9 cellular contexts compared by ENCODE assay signal in genomic region chr1:198641506-198641905, GRCh38. TPM values are rescaled to one million over a fixed set of nuclear protein-coding genes. Genes with fewer than 3 reads are reported as not detected.
A peak's percentile ranks its signal among the peaks of the same experiment; 100 is the strongest.
DNase-seq lines count a peak whose midpoint lies in the region; ATAC-seq, FAIRE-seq and TF ChIP-seq lines count a peak whose summit lies in the region.
"Had no signal": no experiment of that assay in that cellular context is flagged by ENCODE, and none has a peak within 500 bp of the region (broad histone marks: within the 10 kb centered on the region; RNA-seq: fewer than 3 reads in every experiment).

No MANE protein-coding gene starts in this region.

- CTCF ChIA-PET in PC-9 (lab: Charles Lee), result no interaction called here
- CTCF ChIA-PET in GM10248 (lab: Yijun Ruan, JAX), result no interaction called here

- intact Hi-C loops in PC-9 (cut with micrococcal nuclease; ENCODE audit: unreplicated experiment), result no loop called here

- H3K36me3 ChIP-seq in Loucy (ENCODE audit: insufficient read depth, low read length) (peaks cover 37% of the 10 kb centered on the region), bronchial epithelial cell (ENCODE audit: control insufficient read depth, insufficient read depth, low read length) (no peaks in the 10 kb centered on the region), PC-9 (ENCODE audit: low read depth) (no peaks in the 10 kb centered on the region)

- no peak overlapping the region for H3K27ac ChIP-seq in PC-9

- peak; percentile 52 for DNase-seq in GM12865 (ENCODE audit: low read depth)
- DNase-seq in bronchial epithelial cell (ENCODE audit: low read depth), result peak; percentile 81
- no peak for DNase-seq in PC-9
- no peak for DNase-seq in HuH-7 (ENCODE audit: low spot score)
- no peak for DNase-seq in GM10248 (ENCODE audit: extremely low spot score)
- no peak for DNase-seq in NCI-H774 (lab: John Stamatoyannopoulos, UW)

- no peak for TF ChIP-seq CTCF in GM12865 (IDR thresholded peaks at IDR 0.05; ENCODE audit: insufficient read depth, low read depth, low read length, missing control alignments)
- TF ChIP-seq CTCF in Loucy (conservative IDR thresholded peaks at IDR 0.05; ENCODE audit: low read length), result no peak
- no peak for TF ChIP-seq CTCF in bronchial epithelial cell (IDR thresholded peaks at IDR 0.05; ENCODE audit: insufficient read depth, low read length, severe bottlenecking)
- TF ChIP-seq CTCF in PC-9 (conservative IDR thresholded peaks at IDR 0.05), result no peak
- no peak for TF ChIP-seq CTCF in GM10248 (IDR thresholded peaks at IDR 0.05; ENCODE audit: control extremely low read depth, extremely low read depth, low read depth, missing control alignments)

- H3K9me2 ChIP-seq in Loucy (replicated peaks; ENCODE audit: low read depth, low read length) (no peaks in the 10 kb centered on the region), PC-9 (ENCODE audit: insufficient read depth) (no peaks in the 10 kb centered on the region; the same call in 1 of the 2 replicates)

- peaks cover 11% of the 10 kb centered on the region for H4K20me1 ChIP-seq in Loucy (ENCODE audit: insufficient read depth, low read length, poor library complexity, severe bottlenecking)
- H4K20me1 ChIP-seq in PC-9 (ENCODE audit: insufficient read depth), result no peaks in the 10 kb centered on the region

- H3K9me3 ChIP-seq in Loucy (ENCODE audit: insufficient read depth, low read depth, low read length), result no peaks in the 10 kb centered on the region
- H3K9me3 ChIP-seq in PC-9 (ENCODE audit: insufficient read depth, low read depth), result no peaks in the 10 kb centered on the region

- no peak for FAIRE-seq in bronchial epithelial cell (lab: Jason Lieb, UNC)

- H3K9ac ChIP-seq in Loucy (ENCODE audit: low read depth, low read length, poor library complexity, severe bottlenecking), result peak overlapping the region; percentile 97

- no peak overlapping the region for H2AFZ ChIP-seq in Loucy (ENCODE audit: low read length)
- H2AFZ ChIP-seq in PC-9, result no peak overlapping the region

- peak overlapping the region; percentile 92 for H3K4me3 ChIP-seq in GM12865 (ENCODE audit: low read depth, low read length)
- H3K4me3 ChIP-seq in Loucy (ENCODE audit: low read length, poor library complexity, severe bottlenecking), result peak overlapping the region; percentile 85
- no peak overlapping the region for H3K4me3 ChIP-seq in bronchial epithelial cell (ENCODE audit: low read depth, low read length)
- H3K4me3 ChIP-seq in PC-9, result no peak overlapping the region

- no TSS peak for BruUV-seq in PC-9 (replicated peaks; lab: Mats Ljungman, UMichigan)

- peaks cover 10% of the 10 kb centered on the region for H3K27me3 ChIP-seq in Loucy (ENCODE audit: insufficient read depth, low read length, poor library complexity, severe bottlenecking)
- H3K27me3 ChIP-seq in bronchial epithelial cell (ENCODE audit: control insufficient read depth, insufficient read depth, low read length), result no peaks in the 10 kb centered on the region
- no peaks in the 10 kb centered on the region for H3K27me3 ChIP-seq in PC-9 (ENCODE audit: insufficient read depth, low read depth)

- H3K79me2 ChIP-seq in Loucy (ENCODE audit: insufficient read depth, low read length), result peaks cover 100% of the 10 kb centered on the region
- no peaks in the 10 kb centered on the region for H3K79me2 ChIP-seq in PC-9 (ENCODE audit: low read depth)

- H3K4me1 ChIP-seq in Loucy (ENCODE audit: insufficient read depth, low read length, poor library complexity, severe bottlenecking) (peaks cover 40% of the 10 kb centered on the region), PC-9 (replicated peaks; ENCODE audit: insufficient read depth) (0 out of 2 replicates have a peak, but pooled peaks cover 5% of the 10 kb centered on the region)

- H3F3A ChIP-seq in Loucy (ENCODE audit: low read depth) (peaks cover 13% of the 10 kb centered on the region; the same call in 1 of the 2 replicates), PC-9 (ENCODE audit: insufficient read depth, low read depth) (no peaks in the 10 kb centered on the region; the same call in 1 of the 2 replicates)

- POLR2A ChIA-PET in PC-9 (lab: Charles Lee; ENCODE audit: unreplicated experiment), result no interaction called here
- POLR2A ChIA-PET in GM10248 (lab: Yijun Ruan, JAX), result no interaction called here

- H3K4me2 ChIP-seq in Loucy (ENCODE audit: low read depth, low read length, poor library complexity, severe bottlenecking) (peak overlapping the region; percentile 95), PC-9 (no peak overlapping the region)

- peak; percentile 56 for ATAC-seq in GM21528 (IDR thresholded peaks at IDR 0.05; ENCODE audit: low FRiP score, unreplicated experiment)

RNA-seq across cellular contexts. Expression of gene PTPRC, which starts 2.7 kb away (rescaled TPM):
- total RNA-seq in bronchial epithelial cell, result not detected in 2 replicates
- total RNA-seq in PC-9 (2021), result 0.58 and 0.79 TPM in 2 replicates
- total RNA-seq: dermis microvascular lymphatic vessel endothelial cell had no signal

Comparison
In these comparisons a context has a peak if more than half of its experiments do, and no peak if none do; other contexts are left out.
1. DNase-seq: peak in GM12865 (single experiment) and bronchial epithelial cell (single experiment); none in PC-9 (0 of 2), HuH-7 (single experiment), GM10248 (single experiment) and NCI-H774 (single experiment).
2. H3K4me3 ChIP-seq: peak in GM12865 (single experiment) and Loucy (single experiment); none in bronchial epithelial cell (single experiment) and PC-9 (single experiment).